ENCODE assay signal across 8 cellular contexts in the genomic region with DNA sequence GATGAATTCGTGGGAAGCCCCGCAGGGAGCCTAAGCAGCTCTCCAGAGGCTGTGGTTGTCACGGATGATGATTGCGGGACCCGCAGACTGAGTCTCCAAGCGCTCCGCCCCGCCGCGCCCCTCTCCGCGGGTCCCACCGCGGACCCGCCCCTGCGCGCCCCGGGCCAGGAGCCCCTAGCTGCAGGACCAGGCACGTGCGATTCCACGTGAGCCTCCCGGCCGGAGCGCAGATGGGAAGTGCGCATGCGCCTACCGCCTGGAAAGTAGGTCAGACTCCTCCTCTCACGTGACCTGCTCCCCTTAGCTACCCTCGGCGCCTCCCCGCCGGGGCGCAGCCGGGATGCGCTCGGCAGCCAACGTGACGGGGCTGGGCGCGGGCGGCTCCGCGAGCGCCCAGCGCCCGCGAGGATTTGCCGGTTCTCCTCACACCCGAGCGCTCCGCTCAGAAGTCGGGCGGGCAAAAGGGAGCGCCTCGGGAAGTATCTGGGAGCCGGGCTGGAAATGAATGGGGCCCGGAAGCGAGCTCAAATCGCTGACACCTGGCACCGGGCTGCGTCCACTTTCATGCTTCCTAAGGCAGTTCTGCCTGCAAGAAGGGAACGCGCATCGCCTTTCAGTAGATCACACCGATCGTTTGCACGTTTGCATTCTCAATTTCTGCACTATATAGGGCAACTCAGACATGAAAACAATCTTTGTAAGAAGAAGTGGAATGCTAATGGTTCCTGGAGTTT. TPM values are rescaled to one million over a fixed set of nuclear protein-coding genes. Genes with fewer than 3 reads are reported as not detected.
DNase-seq lines count a peak whose midpoint lies in the region; ATAC-seq and TF ChIP-seq lines count a peak whose summit lies in the region.

No MANE protein-coding gene starts in this region.

- H3K9me3 ChIP-seq in HUES64 (ENCODE audit: insufficient read depth, low read depth, low read length) (no peaks in the 10 kb centered on the region), PC-3 (ENCODE audit: low read length) (no peaks in the 10 kb centered on the region), esophagus squamous epithelium (no peaks in the 10 kb centered on the region), muscle layer of duodenum (ENCODE audit: control insufficient read depth in 1 of 2, low read length in 2 of 2) (no peaks in the 10 kb centered on the region)

- peaks cover 20% of the 10 kb centered on the region for H3K4me1 Mint-ChIP-seq in activated T-cell treated with anti-CD3 and anti-CD28 coated beads, Interleukin-2, amount 50 U/mL, for 72 hours (ENCODE audit: low read depth)

- H3K36me3 ChIP-seq in HUES64 (ENCODE audit: insufficient read depth, low read length), result no peaks in the 10 kb centered on the region
- no peaks in the 10 kb centered on the region for H3K36me3 ChIP-seq in PC-3 (ENCODE audit: low read depth, low read length)
- no peaks in the 10 kb centered on the region for H3K36me3 ChIP-seq in esophagus squamous epithelium
- no peaks in the 10 kb centered on the region for H3K36me3 ChIP-seq in muscle layer of duodenum (ENCODE audit: control insufficient read depth in 1 of 2, insufficient read depth in 2 of 2, low read length in 2 of 2)

- H3K4me1 ChIP-seq in HUES64 (ENCODE audit: insufficient read depth, low read length), result peaks cover 6% of the 10 kb centered on the region
- H3K4me1 ChIP-seq in PC-3 (ENCODE audit: insufficient read depth, low read length), result peaks cover 23% of the 10 kb centered on the region
- peaks cover 7 to 40% (median 20%) of the 10 kb centered on the region in 3 donors for H3K4me1 ChIP-seq in esophagus squamous epithelium
- H3K4me1 ChIP-seq in muscle layer of duodenum (ENCODE audit: control insufficient read depth in 1 of 2, insufficient read depth in 2 of 2, low read length in 2 of 2), result peaks cover 4 to 6% of the 10 kb centered on the region in 2 donors

- ATAC-seq in GM21526 (IDR thresholded peaks at IDR 0.05; ENCODE audit: low FRiP score, unreplicated experiment) (peak; percentile 88), PC-3 (peak; percentile 85)
- peak; percentile 96 to 97 for ATAC-seq in activated T-cell treated with anti-CD3 and anti-CD28 coated beads, Interleukin-2, amount 50 U/mL, for 72 hours (replicated peaks in 1 of 2)

- BruUV-seq in PC-3 (replicated peaks; lab: Mats Ljungman, UMichigan), result no TSS peak

- H3K27ac ChIP-seq in HUES64 (ENCODE audit: low read depth, low read length) (peak overlapping the region; percentile 70; the same call in 1 of the 2 replicates), PC-3 (ENCODE audit: low read length) (no peak overlapping the region), esophagus squamous epithelium (peak overlapping the region; percentile 81 to 92 (median 88)), muscle layer of duodenum (ENCODE audit: low read length) (peak overlapping the region; percentile 29)

- H3K27me3 Mint-ChIP-seq in activated T-cell treated with anti-CD3 and anti-CD28 coated beads, Interleukin-2, amount 50 U/mL, for 72 hours (ENCODE audit: low read depth), result peaks cover 31% of the 10 kb centered on the region

- H3K36me3 Mint-ChIP-seq in activated T-cell treated with anti-CD3 and anti-CD28 coated beads, Interleukin-2, amount 50 U/mL, for 72 hours (ENCODE audit: insufficient read depth in 2 of 2), result no peaks in the 10 kb centered on the region

- peak overlapping the region; percentile 83 to 85 for H3K4me3 Mint-ChIP-seq in activated T-cell treated with anti-CD3 and anti-CD28 coated beads, Interleukin-2, amount 50 U/mL, for 72 hours

- no peaks in the 10 kb centered on the region for H3F3A ChIP-seq in PC-3 (ENCODE audit: low read length, unreplicated experiment)

- peaks cover 0 to 2% of the 10 kb centered on the region in 2 donors for H3K9me3 Mint-ChIP-seq in activated T-cell treated with anti-CD3 and anti-CD28 coated beads, Interleukin-2, amount 50 U/mL, for 72 hours

- POLR2A ChIA-PET in PC-3 (lab: Charles Lee; ENCODE audit: unreplicated experiment), result interaction anchor here (0.5 to 0.8 kb wide), 2 partner anchors 951 to 1721 kb away, joined by 3 to 14 read pairs; no protein-coding TSS in a partner anchor

- peaks cover 26% of the 10 kb centered on the region for H3K27me3 ChIP-seq in HUES64 (ENCODE audit: insufficient read depth, low read length)
- peaks cover 3% of the 10 kb centered on the region; the same call in 1 of the 2 replicates for H3K27me3 ChIP-seq in PC-3 (ENCODE audit: low read length)
- no peaks in the 10 kb centered on the region for H3K27me3 ChIP-seq in esophagus squamous epithelium
- no peaks in the 10 kb centered on the region for H3K27me3 ChIP-seq in muscle layer of duodenum (ENCODE audit: low read depth, low read length)

- CTCF ChIA-PET in PC-3 (lab: Charles Lee), result interaction anchor here (0.6 kb wide), 1 partner anchor 17 kb away, joined by 4 read pairs; no protein-coding TSS in a partner anchor

- peak overlapping the region; percentile 76 for H2AFZ ChIP-seq in PC-3 (ENCODE audit: low read length)

- peak in 1 of 4 donors; percentile 65 for TF ChIP-seq POLR2A in esophagus squamous epithelium (IDR thresholded peaks at IDR 0.05)

- H3K4me3 ChIP-seq in HUES64 (ENCODE audit: low read length), result peak overlapping the region; percentile 91
- H3K4me3 ChIP-seq in PC-3 (ENCODE audit: low read length), result peak overlapping the region; percentile 64
- H3K4me3 ChIP-seq in esophagus squamous epithelium, result peak overlapping the region; percentile 29 to 67 (median 50)
- H3K4me3 ChIP-seq in muscle layer of duodenum (ENCODE audit: low read depth in 1 of 2, low read length in 2 of 2), result peak overlapping the region; percentile 68 to 75

- H3K9ac ChIP-seq in HUES64 (ENCODE audit: low read depth, low read length) (peak overlapping the region; percentile 69), PC-3 (ENCODE audit: low read length) (peak overlapping the region; percentile 17)

- peak; percentile 99 for DNase-seq in DMS 273 (lab: John Stamatoyannopoulos, UW; ENCODE audit: unreplicated experiment)
- peak; percentile 85 for DNase-seq in PC-3
- peak; percentile 84 to 85 for DNase-seq in activated T-cell treated with anti-CD3 and anti-CD28 coated beads, Interleukin-2, amount 50 U/mL, for 72 hours
- DNase-seq in esophagus squamous epithelium (lab: John Stamatoyannopoulos, UW), result peak; percentile 37
- peak; percentile 66 for DNase-seq in stimulated activated CD8-positive, alpha-beta memory T cell treated with anti-CD3 and anti-CD28 coated beads, Interleukin-7, amount 100 ng/mL, for 24 hours (ENCODE audit: low read depth)

- H3K79me2 ChIP-seq in PC-3 (ENCODE audit: low read length), result no peaks in the 10 kb centered on the region

- H3K27ac Mint-ChIP-seq in activated T-cell treated with anti-CD3 and anti-CD28 coated beads, Interleukin-2, amount 50 U/mL, for 72 hours, result no peak overlapping the region

- no peaks in the 10 kb centered on the region for H4K20me1 ChIP-seq in PC-3 (ENCODE audit: low read length)

- no peak for TF ChIP-seq CTCF in PC-3 (conservative IDR thresholded peaks at IDR 0.05; ENCODE audit: low read depth, low read length)
- TF ChIP-seq CTCF in esophagus squamous epithelium (IDR thresholded peaks at IDR 0.05), result peak in 4 of 6 experiments; percentile 3 to 19 (median 12)

- intact Hi-C loops in PC-3 (cut with micrococcal nuclease) (loop anchor here (1.0 to 10.0 kb wide), 6 partner anchors 26 to 276 kb away; a partner anchor contains a TSS), esophagus squamous epithelium (cut with DNase I) (no loop called here)

- no peaks in the 10 kb centered on the region for H3K9me2 ChIP-seq in PC-3 (replicated peaks; ENCODE audit: low read length)

- WGBS in HUES64, result under 1% methylated on average over 67 of the region's 67 CpGs
- whole genome bisulfite sequencing in esophagus squamous epithelium, 2 donors, result 0 to 2% methylated on average over 10 to 22 of the region's 67 CpGs

- peak overlapping the region; percentile 87 for H3K4me2 ChIP-seq in PC-3 (ENCODE audit: low read length)

RNA-seq across cellular contexts. Expression of a gene that starts 26.4 kb away (rescaled TPM):
- not detected for polyA plus RNA-seq in HUES64 (2013, experiment 1 of 2)
- polyA plus RNA-seq in HUES64 (2013, experiment 2 of 2), result 0.06 TPM
- total RNA-seq in PC-3 (2014; rRNA removed) (0.23 and 0.66 TPM in 2 replicates), esophagus squamous epithelium (10 to 100 TPM in 3 of 4 donors, 1 to 10 TPM in 1; 7.7 to 55.1 (median 22.8) TPM)
- 10 to 100 TPM; 23.9 to 44.3 TPM for total RNA-seq in activated T-cell treated with anti-CD3 and anti-CD28 coated beads, Interleukin-2, amount 50 U/mL, for 72 hours

Comparison
In these comparisons a context has a peak if more than half of its experiments do, and no peak if none do; other contexts are left out.
1. DNase-seq: peak in every context shown above with its lines; median percentile 99 in DMS 273; 85 in PC-3; 84 in activated T-cell treated with anti-CD3 and anti-CD28 coated beads, Interleukin-2, amount 50 U/mL, for 72 hours; 66 in stimulated activated CD8-positive, alpha-beta memory T cell treated with anti-CD3 and anti-CD28 coated beads, Interleukin-7, amount 100 ng/mL, for 24 hours; 37 in esophagus squamous epithelium.